8 cellular contexts compared by ENCODE assay signal in the genomic region with DNA sequence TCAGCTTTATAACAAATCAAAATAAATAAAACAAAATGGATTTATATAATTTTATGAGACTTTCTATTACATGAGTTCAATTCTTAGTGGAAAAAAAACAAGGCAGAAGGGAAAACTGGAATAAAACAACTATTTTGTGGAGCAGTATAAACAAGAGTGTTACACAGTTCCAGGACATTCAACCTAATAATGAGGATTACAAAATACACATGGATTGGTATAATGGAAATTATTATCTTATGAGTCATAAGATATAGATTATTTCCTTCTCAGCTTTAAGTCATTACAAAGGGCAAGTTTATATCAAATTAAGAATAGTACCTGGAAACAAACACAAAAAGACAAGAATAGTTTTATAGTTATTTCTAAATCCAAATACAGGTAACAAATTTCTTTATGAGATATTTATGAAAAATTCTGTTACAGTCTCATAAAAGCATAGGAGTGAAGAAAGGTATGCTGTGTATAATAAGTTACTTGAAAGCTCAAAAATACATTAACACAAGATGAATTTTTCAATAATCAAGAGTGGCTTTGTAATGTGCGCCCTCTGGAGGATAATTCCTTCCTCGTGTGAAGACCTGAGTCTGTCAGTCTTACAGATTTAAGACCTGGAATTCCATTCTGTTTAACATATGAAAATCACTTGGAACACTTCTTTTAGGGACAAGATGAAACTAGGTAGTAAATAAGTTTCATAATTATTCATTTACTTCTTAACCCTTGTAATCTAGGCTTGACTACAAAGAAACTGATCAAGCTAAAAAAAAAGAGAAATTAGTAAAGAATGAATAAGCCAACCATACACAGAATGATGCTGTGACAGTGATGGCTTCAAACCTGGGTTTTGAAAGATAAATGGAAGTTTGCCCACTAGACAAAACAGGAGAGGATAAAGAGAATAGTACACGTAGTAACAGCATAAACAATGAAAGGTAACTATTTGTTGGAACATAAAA. TPM values are rescaled to one million over a fixed set of nuclear protein-coding genes. Genes with fewer than 3 reads are reported as not detected.
DNase-seq lines count a peak whose midpoint lies in the region; ATAC-seq and TF ChIP-seq lines count a peak whose summit lies in the region.

No MANE protein-coding gene starts in this region.

- DNase-seq in Right ventricle myocardium superior (no peak), cardiac septum (ENCODE audit: low spot score) (no peak), M059J (ENCODE audit: low read depth) (peak; percentile 60), foreskin fibroblast (peak; percentile 51 to 77), pons (ENCODE audit: low spot score) (peak; percentile 86), vagina (ENCODE audit: extremely low spot score in 2 of 2) (no peak)
- peak; percentile 80 for DNase-seq in activated CD4-positive, alpha-beta T cell treated with anti-CD3 and anti-CD28 coated beads, Interleukin-2, amount 10 ng/mL, durations not matched to agents 24 days and 14 days

- ATAC-seq in Right ventricle myocardium superior (ENCODE audit: poor library complexity): peak; percentile 59
- no peak for ATAC-seq in HG02571 (IDR thresholded peaks at IDR 0.05; ENCODE audit: unreplicated experiment)

- peak; percentile 71 for TF ChIP-seq CTCF in foreskin fibroblast (IDR thresholded peaks at IDR 0.05; ENCODE audit: low read depth, low read length)
- peak in 1 of 3 experiments; percentile 34 for TF ChIP-seq CTCF in vagina (IDR thresholded peaks at IDR 0.05)

- peaks cover 22% of the 10 kb centered on the region for H3K4me1 Mint-ChIP-seq in activated CD4-positive, alpha-beta T cell treated with anti-CD3 and anti-CD28 coated beads, Interleukin-2, amount 10 ng/mL, durations not matched to agents 24 days and 14 days

- no peaks in the 10 kb centered on the region for H3K27me3 ChIP-seq in vagina

- H3K4me1 ChIP-seq in vagina: peaks cover 51% of the 10 kb centered on the region

- H3K27me3 Mint-ChIP-seq in activated CD4-positive, alpha-beta T cell treated with anti-CD3 and anti-CD28 coated beads, Interleukin-2, amount 10 ng/mL, durations not matched to agents 24 days and 14 days: no peaks in the 10 kb centered on the region

- intact Hi-C loops in Right ventricle myocardium superior (cut with DNase I) (no loop called here), cardiac septum (cut with DNase I) (no loop called here), vagina (cut with DNase I) (loop anchor here (10.0 kb wide), 1 partner anchor 281 kb away; no protein-coding TSS in a partner anchor)
- intact Hi-C loops in activated CD4-positive, alpha-beta T cell treated with anti-CD3 and anti-CD28 coated beads, Interleukin-2, amount 10 ng/mL, durations not matched to agents 24 days and 14 days (cut with micrococcal nuclease): loop anchor here (1.0 to 5.0 kb wide), 2 partner anchors 179 to 285 kb away; no protein-coding TSS in a partner anchor

- no peak for TF ChIP-seq POLR2A in vagina (IDR thresholded peaks at IDR 0.05)

- H3K27ac ChIP-seq in vagina: no peak overlapping the region

- no peak overlapping the region for H3K4me3 Mint-ChIP-seq in activated CD4-positive, alpha-beta T cell treated with anti-CD3 and anti-CD28 coated beads, Interleukin-2, amount 10 ng/mL, durations not matched to agents 24 days and 14 days

- no peaks in the 10 kb centered on the region for H3K9me3 Mint-ChIP-seq in activated CD4-positive, alpha-beta T cell treated with anti-CD3 and anti-CD28 coated beads, Interleukin-2, amount 10 ng/mL, durations not matched to agents 24 days and 14 days

- H3K36me3 Mint-ChIP-seq in activated CD4-positive, alpha-beta T cell treated with anti-CD3 and anti-CD28 coated beads, Interleukin-2, amount 10 ng/mL, durations not matched to agents 24 days and 14 days (ENCODE audit: low read depth): peaks cover 36% of the 10 kb centered on the region

- H3K9me3 ChIP-seq in vagina: no peaks in the 10 kb centered on the region

- H3K36me3 ChIP-seq in vagina: peaks cover 0 to 29% of the 10 kb centered on the region in 2 donors

- H3K4me3 ChIP-seq in foreskin fibroblast (ENCODE audit: low read depth in 1 of 2, low read length in 2 of 2) (no peak overlapping the region), vagina (no peak overlapping the region)

- H3K27ac Mint-ChIP-seq in activated CD4-positive, alpha-beta T cell treated with anti-CD3 and anti-CD28 coated beads, Interleukin-2, amount 10 ng/mL, durations not matched to agents 24 days and 14 days: no peak overlapping the region

RNA-seq across cellular contexts. Expression of gene COPS2, which starts 9.5 kb away (rescaled TPM):
- total RNA-seq in Right ventricle myocardium superior: 82.4 TPM
- 71.6 TPM for total RNA-seq in cardiac septum
- total RNA-seq in M059J (2014; rRNA removed; shearing (Covaris generic)): 43.1 and 43.5 TPM in 2 replicates
- 98.6 and 99.0 TPM in 2 replicates for total RNA-seq in activated CD4-positive, alpha-beta T cell treated with anti-CD3 and anti-CD28 coated beads, Interleukin-2, amount 10 ng/mL, durations not matched to agents 24 days and 14 days
- 45.2 TPM for total RNA-seq in vagina

RNA-seq across cellular contexts. Expression of gene GALK2, which starts 24.1 kb away (rescaled TPM):
- total RNA-seq in Right ventricle myocardium superior: 31.5 TPM
- 27.9 TPM for total RNA-seq in cardiac septum
- total RNA-seq in M059J (2014; rRNA removed; shearing (Covaris generic)): 29.4 and 46.4 TPM in 2 replicates
- 24.7 and 25.5 TPM in 2 replicates for total RNA-seq in activated CD4-positive, alpha-beta T cell treated with anti-CD3 and anti-CD28 coated beads, Interleukin-2, amount 10 ng/mL, durations not matched to agents 24 days and 14 days
- total RNA-seq in vagina: 47.6 TPM

Comparison
In these comparisons a context has a peak if more than half of its experiments do, and no peak if none do; other contexts are left out.
1. DNase-seq: peak in M059J (single experiment), activated CD4-positive, alpha-beta T cell treated with anti-CD3 and anti-CD28 coated beads, Interleukin-2, amount 10 ng/mL, durations not matched to agents 24 days and 14 days (single experiment), foreskin fibroblast (2 of 2) and pons (single experiment); none in Right ventricle myocardium superior (single experiment), cardiac septum (single experiment) and vagina (0 of 2).
2. intact Hi-C loops: an anchor here in activated CD4-positive, alpha-beta T cell treated with anti-CD3 and anti-CD28 coated beads, Interleukin-2, amount 10 ng/mL, durations not matched to agents 24 days and 14 days (1.0 to 5.0 kb wide) and vagina (10.0 kb wide); none called in Right ventricle myocardium superior and cardiac septum.